29 cellular contexts compared by ENCODE assay signal in the genomic region with DNA sequence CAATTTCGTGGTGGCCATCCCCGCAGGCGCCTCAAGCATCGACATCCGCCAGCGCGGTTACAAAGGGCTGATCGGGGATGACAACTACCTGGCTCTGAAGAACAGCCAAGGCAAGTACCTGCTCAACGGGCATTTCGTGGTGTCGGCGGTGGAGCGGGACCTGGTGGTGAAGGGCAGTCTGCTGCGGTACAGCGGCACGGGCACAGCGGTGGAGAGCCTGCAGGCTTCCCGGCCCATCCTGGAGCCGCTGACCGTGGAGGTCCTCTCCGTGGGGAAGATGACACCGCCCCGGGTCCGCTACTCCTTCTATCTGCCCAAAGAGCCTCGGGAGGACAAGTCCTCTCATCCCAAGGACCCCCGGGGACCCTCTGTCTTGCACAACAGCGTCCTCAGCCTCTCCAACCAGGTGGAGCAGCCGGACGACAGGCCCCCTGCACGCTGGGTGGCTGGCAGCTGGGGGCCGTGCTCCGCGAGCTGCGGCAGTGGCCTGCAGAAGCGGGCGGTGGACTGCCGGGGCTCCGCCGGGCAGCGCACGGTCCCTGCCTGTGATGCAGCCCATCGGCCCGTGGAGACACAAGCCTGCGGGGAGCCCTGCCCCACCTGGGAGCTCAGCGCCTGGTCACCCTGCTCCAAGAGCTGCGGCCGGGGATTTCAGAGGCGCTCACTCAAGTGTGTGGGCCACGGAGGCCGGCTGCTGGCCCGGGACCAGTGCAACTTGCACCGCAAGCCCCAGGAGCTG. TPM values are rescaled to one million over a fixed set of nuclear protein-coding genes. Genes with fewer than 3 reads are reported as not detected.
"Had no signal": no experiment of that assay in that cellular context is flagged by ENCODE, and none has a peak within 500 bp of the region (broad histone marks: within the 10 kb centered on the region; RNA-seq: fewer than 3 reads in every experiment).

No MANE protein-coding gene starts in this region.

- H3K9ac ChIP-seq: neural progenitor cell had no signal

- H3K9me3 ChIP-seq: adrenal gland, body of pancreas, colonic mucosa, heart left ventricle, lower lobe of right lung, right lobe of liver, testis, transverse colon had no signal

- H3K27ac ChIP-seq: adrenal gland, body of pancreas, colonic mucosa, lower lobe of right lung, neural progenitor cell, right lobe of liver, skin epidermis, testis, transverse colon had no signal

- H2AFZ ChIP-seq: neural progenitor cell had no signal

- H3K36me3 ChIP-seq: adrenal gland, colonic mucosa, neural progenitor cell, right lobe of liver, transverse colon had no signal

- H3K27me3 ChIP-seq: adrenal gland, body of pancreas, colonic mucosa, heart left ventricle, neural progenitor cell, right lobe of liver, testis, transverse colon had no signal

- ATAC-seq: activated CD4-positive, alpha-beta T cell treated with anti-CD3 and anti-CD28 coated beads for 36 hours; body of pancreas; effector memory CD8-positive, alpha-beta T cell; heart left ventricle; naive thymus-derived CD8-positive, alpha-beta T cell; right lobe of liver; stimulated activated naive CD8-positive, alpha-beta T cell treated with anti-CD3 and anti-CD28 coated beads, Interleukin-15, Interleukin-2, amounts not matched to agents 100 U/mL and 50 U/mL, for 24 hours had no signal

- DNase-seq: activated CD4-positive, alpha-beta T cell treated with anti-CD3 and anti-CD28 coated beads for 36 hours; activated CD4-positive, CD25-positive, alpha-beta regulatory T cell; activated effector memory CD4-positive, alpha-beta T cell treated with anti-CD3 and anti-CD28 coated beads, Interleukin-2, amount 50 U/mL, for 16 hours; activated naive CD4-positive, alpha-beta T cell treated with anti-CD3 and anti-CD28 coated beads for 36 hours; activated naive CD8-positive, alpha-beta T cell treated with anti-CD3 and anti-CD28 coated beads for 36 hours; activated T-cell treated with anti-CD3 and anti-CD28 coated beads for 4 hours; aorta; body of pancreas; colonic mucosa; effector memory CD8-positive, alpha-beta T cell; erythroblast; foreskin fibroblast; lower lobe of right lung; mesenchymal stem cell; naive thymus-derived CD8-positive, alpha-beta T cell; right lobe of liver; stimulated activated CD4-positive, alpha-beta T cell treated with anti-CD3 and anti-CD28 coated beads, Interleukin-12 subunit alpha, Interleukin-12 subunit beta, amount 100 ng/mL, for 4 hours; stimulated activated CD4-positive, alpha-beta T cell treated with anti-CD3 and anti-CD28 coated beads, Interleukin-4, amount 100 ng/mL, for 1 hour; stimulated activated naive CD8-positive, alpha-beta T cell treated with anti-CD3 and anti-CD28 coated beads, Interleukin-15, Interleukin-2, amounts not matched to agents 100 U/mL and 50 U/mL, for 24 hours; T-helper 1 cell; testis; transverse colon had no signal

- H3K4me2 ChIP-seq: neural progenitor cell had no signal

- H3K4me3 ChIP-seq: adrenal gland, body of pancreas, colonic mucosa, heart left ventricle, lower lobe of right lung, neural progenitor cell, right lobe of liver, skin epidermis, testis, transverse colon had no signal

- H3K4me1 ChIP-seq: body of pancreas, colonic mucosa, neural progenitor cell, right lobe of liver had no signal

RNA-seq across cellular contexts. Expression of a gene that starts 24.8 kb away (rescaled TPM):
- total RNA-seq: activated CD4-positive, alpha-beta T cell treated with anti-CD3 and anti-CD28 coated beads for 36 hours; activated naive CD4-positive, alpha-beta T cell treated with anti-CD3 and anti-CD28 coated beads for 36 hours; activated naive CD8-positive, alpha-beta T cell treated with anti-CD3 and anti-CD28 coated beads for 36 hours; activated T-helper 1 cell treated with anti-CD3 and anti-CD28 coated beads, Interleukin-12 subunit alpha, Interleukin-12 subunit beta, Interleukin-2, Interleukin-4 antibody, amounts not matched to agents 30 ng/mL and 10 ng/mL and 1 ng/mL, durations not matched to agents 14 hours and 24 hours and 36 hours had no signal
- polyA plus RNA-seq: naive thymus-derived CD8-positive, alpha-beta T cell had no signal

RNA-seq across cellular contexts. Expression of a gene that starts 44.8 kb away (rescaled TPM):
- total RNA-seq: activated CD4-positive, alpha-beta T cell treated with anti-CD3 and anti-CD28 coated beads for 36 hours; activated naive CD4-positive, alpha-beta T cell treated with anti-CD3 and anti-CD28 coated beads for 36 hours; activated naive CD8-positive, alpha-beta T cell treated with anti-CD3 and anti-CD28 coated beads for 36 hours; activated T-helper 1 cell treated with anti-CD3 and anti-CD28 coated beads, Interleukin-12 subunit alpha, Interleukin-12 subunit beta, Interleukin-2, Interleukin-4 antibody, amounts not matched to agents 30 ng/mL and 10 ng/mL and 1 ng/mL, durations not matched to agents 14 hours and 24 hours and 36 hours; dermis microvascular lymphatic vessel endothelial cell; naive thymus-derived CD8-positive, alpha-beta T cell had no signal
- polyA plus RNA-seq: keratinocyte; naive thymus-derived CD8-positive, alpha-beta T cell had no signal
